Comparison of ENCODE assay signal across 1 cellular context in genomic region chr13:111184685-111185401, GRCh38.
TF ChIP-seq lines count a peak whose summit lies in the region.

No MANE protein-coding gene starts in this region.

TF ChIP-seq in GM12878, 131 proteins besides CTCF, POLR2A, EP300 and RAD21 (continued from another document and continues in another):
- TF ChIP-seq, protein P1, sequence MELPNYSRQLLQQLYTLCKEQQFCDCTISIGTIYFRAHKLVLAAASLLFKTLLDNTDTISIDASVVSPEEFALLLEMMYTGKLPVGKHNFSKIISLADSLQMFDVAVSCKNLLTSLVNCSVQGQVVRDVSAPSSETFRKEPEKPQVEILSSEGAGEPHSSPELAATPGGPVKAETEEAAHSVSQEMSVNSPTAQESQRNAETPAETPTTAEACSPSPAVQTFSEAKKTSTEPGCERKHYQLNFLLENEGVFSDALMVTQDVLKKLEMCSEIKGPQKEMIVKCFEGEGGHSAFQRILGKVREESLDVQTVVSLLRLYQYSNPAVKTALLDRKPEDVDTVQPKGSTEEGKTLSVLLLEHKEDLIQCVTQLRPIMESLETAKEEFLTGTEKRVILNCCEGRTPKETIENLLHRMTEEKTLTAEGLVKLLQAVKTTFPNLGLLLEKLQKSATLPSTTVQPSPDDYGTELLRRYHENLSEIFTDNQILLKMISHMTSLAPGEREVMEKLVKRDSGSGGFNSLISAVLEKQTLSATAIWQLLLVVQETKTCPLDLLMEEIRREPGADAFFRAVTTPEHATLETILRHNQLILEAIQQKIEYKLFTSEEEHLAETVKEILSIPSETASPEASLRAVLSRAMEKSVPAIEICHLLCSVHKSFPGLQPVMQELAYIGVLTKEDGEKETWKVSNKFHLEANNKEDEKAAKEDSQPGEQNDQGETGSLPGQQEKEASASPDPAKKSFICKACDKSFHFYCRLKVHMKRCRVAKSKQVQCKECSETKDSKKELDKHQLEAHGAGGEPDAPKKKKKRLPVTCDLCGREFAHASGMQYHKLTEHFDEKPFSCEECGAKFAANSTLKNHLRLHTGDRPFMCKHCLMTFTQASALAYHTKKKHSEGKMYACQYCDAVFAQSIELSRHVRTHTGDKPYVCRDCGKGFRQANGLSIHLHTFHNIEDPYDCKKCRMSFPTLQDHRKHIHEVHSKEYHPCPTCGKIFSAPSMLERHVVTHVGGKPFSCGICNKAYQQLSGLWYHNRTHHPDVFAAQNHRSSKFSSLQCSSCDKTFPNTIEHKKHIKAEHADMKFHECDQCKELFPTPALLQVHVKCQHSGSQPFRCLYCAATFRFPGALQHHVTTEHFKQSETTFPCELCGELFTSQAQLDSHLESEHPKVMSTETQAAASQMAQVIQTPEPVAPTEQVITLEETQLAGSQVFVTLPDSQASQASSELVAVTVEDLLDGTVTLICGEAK (IDR thresholded peaks at IDR 0.05; ENCODE audit: borderline replicate concordance): peak; percentile 93
- TF ChIP-seq SP1 (IDR thresholded peaks at IDR 0.05; ENCODE audit: low read depth, low read length) (peak; percentile 48), ZNF207 (IDR thresholded peaks at IDR 0.05; ENCODE audit: borderline replicate concordance) (0 out of 2 replicates have a peak, but pooled peaks have one; percentile 54), FOXK2 (IDR thresholded peaks at IDR 0.05) (no peak), MEF2B (IDR thresholded peaks at IDR 0.05; ENCODE audit: partially characterized antibody, poor library complexity, severe bottlenecking) (peak; percentile 99), ZNF24 (IDR thresholded peaks at IDR 0.05) (no peak), STAT1 (conservative IDR thresholded peaks at IDR 0.05) (no peak), ZSCAN29 (IDR thresholded peaks at IDR 0.05) (no peak), USF1 (IDR thresholded peaks at IDR 0.05; ENCODE audit: borderline replicate concordance, extremely low read length, insufficient read depth, low read depth, low read length) (peak; percentile 73), MXI1 (IDR thresholded peaks at IDR 0.05; ENCODE audit: low read depth, low read length) (peak; percentile 78), JUND (IDR thresholded peaks at IDR 0.05; ENCODE audit: low read depth, low read length) (no peak), RUNX3 (IDR thresholded peaks at IDR 0.05; ENCODE audit: low read length) (peak; percentile 83), YY1 (IDR thresholded peaks at IDR 0.05; ENCODE audit: low read depth, low read length) (peak; percentile 71), ATF2 (IDR thresholded peaks at IDR 0.05; ENCODE audit: low read length) (peak; percentile 68; the same call in 1 of the 2 replicates), ZZZ3 (IDR thresholded peaks at IDR 0.05; ENCODE audit: control insufficient read depth, insufficient read length, low read depth) (no peak), MLLT1 (IDR thresholded peaks at IDR 0.05) (peak; percentile 44), ATF7 (IDR thresholded peaks at IDR 0.05; ENCODE audit: low read depth) (peak; percentile 70), BCL11A (IDR thresholded peaks at IDR 0.05; ENCODE audit: low read depth, low read length) (peak; percentile 79), EED (IDR thresholded peaks at IDR 0.05; ENCODE audit: low read depth) (peak; percentile 81), ELK1 (IDR thresholded peaks at IDR 0.05; ENCODE audit: low read depth, low read length) (peak; percentile 66; the same call in 1 of the 2 replicates), POLR2AphosphoS5 (IDR thresholded peaks at IDR 0.05; ENCODE audit: low read length) (peak; percentile 68), SRF (IDR thresholded peaks at IDR 0.05; ENCODE audit: low read depth in 2 of 2, low read length in 2 of 2) (0 out of 4 replicates have a peak, but pooled peaks of 1 of the 2 experiments have one; percentile 55), ZNF217 (IDR thresholded peaks at IDR 0.05) (no peak), IKZF1 (conservative IDR thresholded peaks at IDR 0.05) (peak; percentile 78), CBX3 (IDR thresholded peaks at IDR 0.05; ENCODE audit: borderline replicate concordance, low read depth) (no peak), CREM (IDR thresholded peaks at IDR 0.05; ENCODE audit: low read depth) (peak; percentile 57; the same call in 1 of the 2 replicates), RCOR1 (conservative IDR thresholded peaks at IDR 0.05; ENCODE audit: low read depth, low read length) (peak; percentile 87; the same call in 1 of the 2 replicates), CBFB (IDR thresholded peaks at IDR 0.05; ENCODE audit: low read depth) (0 out of 2 replicates have a peak, but pooled peaks have one; percentile 23), CBX5 (IDR thresholded peaks at IDR 0.05; ENCODE audit: low read depth) (0 out of 2 replicates have a peak, but pooled peaks have one; percentile 42), ZBED1 (IDR thresholded peaks at IDR 0.05; ENCODE audit: borderline replicate concordance) (peak; percentile 77; the same call in 1 of the 2 replicates), IKZF2 (IDR thresholded peaks at IDR 0.05) (peak; percentile 80 to 85), TAF1 (IDR thresholded peaks at IDR 0.05; ENCODE audit: borderline replicate concordance, low read depth, low read length) (peak; percentile 59; the same call in 1 of the 2 replicates), TCF12 (IDR thresholded peaks at IDR 0.05; ENCODE audit: low read depth, low read length) (peak; percentile 97), TCF7 (IDR thresholded peaks at IDR 0.05; ENCODE audit: borderline replicate concordance) (no peak), GABPA (IDR thresholded peaks at IDR 0.05; ENCODE audit: low read depth) (peak; percentile 92), GATAD2B (conservative IDR thresholded peaks at IDR 0.05; ENCODE audit: low read depth) (no peak; the same call in 1 of the 2 replicates), RB1 (IDR thresholded peaks at IDR 0.05; ENCODE audit: borderline replicate concordance) (0 out of 2 replicates have a peak, but pooled peaks have one; percentile 10), CREB1 (IDR thresholded peaks at IDR 0.05; ENCODE audit: low read depth) (peak; percentile 53; the same call in 1 of the 2 replicates), CEBPZ (IDR thresholded peaks at IDR 0.05; ENCODE audit: low read depth, low read length) (no peak), CEBPB (IDR thresholded peaks at IDR 0.05; ENCODE audit: borderline replicate concordance in 1 of 2, low read depth in 2 of 2, low read length in 2 of 2) (no peak; a peak in 1 of 4 replicates), TBL1XR1 (IDR thresholded peaks at IDR 0.05; ENCODE audit: low read depth, low read length) (peak; percentile 92), RBBP5 (conservative IDR thresholded peaks at IDR 0.05) (no peak), IRF5 (IDR thresholded peaks at IDR 0.05; ENCODE audit: borderline replicate concordance) (no peak), MEF2A (IDR thresholded peaks at IDR 0.05; ENCODE audit: insufficient read depth, low read depth, low read length) (peak; percentile 65; the same call in 1 of the 2 replicates)
- TF ChIP-seq, protein P2, sequence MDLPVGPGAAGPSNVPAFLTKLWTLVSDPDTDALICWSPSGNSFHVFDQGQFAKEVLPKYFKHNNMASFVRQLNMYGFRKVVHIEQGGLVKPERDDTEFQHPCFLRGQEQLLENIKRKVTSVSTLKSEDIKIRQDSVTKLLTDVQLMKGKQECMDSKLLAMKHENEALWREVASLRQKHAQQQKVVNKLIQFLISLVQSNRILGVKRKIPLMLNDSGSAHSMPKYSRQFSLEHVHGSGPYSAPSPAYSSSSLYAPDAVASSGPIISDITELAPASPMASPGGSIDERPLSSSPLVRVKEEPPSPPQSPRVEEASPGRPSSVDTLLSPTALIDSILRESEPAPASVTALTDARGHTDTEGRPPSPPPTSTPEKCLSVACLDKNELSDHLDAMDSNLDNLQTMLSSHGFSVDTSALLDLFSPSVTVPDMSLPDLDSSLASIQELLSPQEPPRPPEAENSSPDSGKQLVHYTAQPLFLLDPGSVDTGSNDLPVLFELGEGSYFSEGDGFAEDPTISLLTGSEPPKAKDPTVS (IDR thresholded peaks at IDR 0.05; ENCODE audit: low read depth, low read length): no peak
- TF ChIP-seq, protein P3, sequence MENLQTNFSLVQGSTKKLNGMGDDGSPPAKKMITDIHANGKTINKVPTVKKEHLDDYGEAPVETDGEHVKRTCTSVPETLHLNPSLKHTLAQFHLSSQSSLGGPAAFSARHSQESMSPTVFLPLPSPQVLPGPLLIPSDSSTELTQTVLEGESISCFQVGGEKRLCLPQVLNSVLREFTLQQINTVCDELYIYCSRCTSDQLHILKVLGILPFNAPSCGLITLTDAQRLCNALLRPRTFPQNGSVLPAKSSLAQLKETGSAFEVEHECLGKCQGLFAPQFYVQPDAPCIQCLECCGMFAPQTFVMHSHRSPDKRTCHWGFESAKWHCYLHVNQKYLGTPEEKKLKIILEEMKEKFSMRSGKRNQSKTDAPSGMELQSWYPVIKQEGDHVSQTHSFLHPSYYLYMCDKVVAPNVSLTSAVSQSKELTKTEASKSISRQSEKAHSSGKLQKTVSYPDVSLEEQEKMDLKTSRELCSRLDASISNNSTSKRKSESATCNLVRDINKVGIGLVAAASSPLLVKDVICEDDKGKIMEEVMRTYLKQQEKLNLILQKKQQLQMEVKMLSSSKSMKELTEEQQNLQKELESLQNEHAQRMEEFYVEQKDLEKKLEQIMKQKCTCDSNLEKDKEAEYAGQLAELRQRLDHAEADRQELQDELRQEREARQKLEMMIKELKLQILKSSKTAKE (IDR thresholded peaks at IDR 0.05; ENCODE audit: low read depth, poor library complexity, severe bottlenecking): peak; percentile 64
- TF ChIP-seq, protein P4, sequence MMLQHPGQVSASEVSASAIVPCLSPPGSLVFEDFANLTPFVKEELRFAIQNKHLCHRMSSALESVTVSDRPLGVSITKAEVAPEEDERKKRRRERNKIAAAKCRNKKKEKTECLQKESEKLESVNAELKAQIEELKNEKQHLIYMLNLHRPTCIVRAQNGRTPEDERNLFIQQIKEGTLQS (IDR thresholded peaks at IDR 0.05; ENCODE audit: borderline replicate concordance, extremely low read depth, low read depth, low read length): peak; percentile 13; the same call in 1 of the 2 replicates
